22 cellular contexts compared by ENCODE assay signal in genomic region chr1:54754045-54754444, GRCh38. TPM values are rescaled to one million over a fixed set of nuclear protein-coding genes. Genes with fewer than 3 reads are reported as not detected.
DNase-seq lines count a peak whose midpoint lies in the region; ATAC-seq, FAIRE-seq and TF ChIP-seq lines count a peak whose summit lies in the region.
"Had no signal": no experiment of that assay in that cellular context is flagged by ENCODE, and none has a peak within 500 bp of the region (broad histone marks: within the 10 kb centered on the region; RNA-seq: fewer than 3 reads in every experiment).

No MANE protein-coding gene starts in this region.

- peak overlapping the region; percentile 31 for H3K27ac Mint-ChIP-seq in stimulated activated naive B cell treated with anti-CD40 and anti-IgM and Interleukin-4, amounts not matched to agents 10 μg/mL and 1 μg/mL and 100 μg/mL, for 72 hours
- H3K27ac Mint-ChIP-seq: B cell; CD8-positive, alpha-beta T cell; HFFc6 had no signal

- POLR2A ChIA-PET in K562 (lab: Yijun Ruan, JAX): no interaction called here

- CTCF ChIA-PET in K562 (lab: Yijun Ruan, JAX; ENCODE audit: low intra/inter-chr PET ratio): no interaction called here

- H4K20me1 ChIP-seq in DND-41 (ENCODE audit: insufficient read depth, low read length) (no peaks in the 10 kb centered on the region; the same call in 1 of the 2 replicates), K562 (replicated peaks; ENCODE audit: control insufficient read depth, insufficient read depth, low read length) (0 out of 2 replicates have a peak, but pooled peaks cover 3% of the 10 kb centered on the region), osteoblast (ENCODE audit: insufficient read depth, low read length) (no peaks in the 10 kb centered on the region)

- in situ Hi-C loops in K562 (cut with MboI): no loop called here

- H3K27me3 ChIP-seq in DND-41 (ENCODE audit: insufficient read depth, low read length, poor library complexity) (no peaks in the 10 kb centered on the region), K562 (ENCODE audit: control insufficient read depth in 2 of 2, insufficient read depth in 2 of 2, low read length in 2 of 2) (peaks cover 2 to 4% of the 10 kb centered on the region in 2 experiments; a peak in 4 of 5 replicates), osteoblast (ENCODE audit: insufficient read depth, low read length) (peaks cover 2% of the 10 kb centered on the region)
- H3K27me3 ChIP-seq in effector memory CD4-positive, alpha-beta T cell (replicated peaks; ENCODE audit: control insufficient read depth, insufficient read depth, low read length, poor library complexity, severe bottlenecking): no peaks in the 10 kb centered on the region
- H3K27me3 ChIP-seq: BLaER1 treated with 17β-estradiol and CSF1 and Interleukin-3, amounts not matched to agents 10 nM and 100 nM had no signal

- H3K4me3 ChIP-seq in DND-41 (ENCODE audit: low read depth in 1 of 2, low read length in 2 of 2) (no peak overlapping the region), K562 (no peak overlapping the region), osteoblast (ENCODE audit: insufficient read depth, low read length) (no peak overlapping the region)
- H3K4me3 ChIP-seq in effector memory CD4-positive, alpha-beta T cell (ENCODE audit: insufficient read depth, low read depth, low read length, poor library complexity, severe bottlenecking): no peak overlapping the region
- H3K4me3 ChIP-seq: BLaER1 treated with 17β-estradiol and CSF1 and Interleukin-3, amounts not matched to agents 10 nM and 100 nM; GM12878 had no signal

- no peak overlapping the region for H3K27ac ChIP-seq in DND-41 (ENCODE audit: low read length)
- H3K27ac ChIP-seq in K562 (ENCODE audit: extremely low read depth, low read depth, low read length): no peak overlapping the region
- H3K27ac ChIP-seq in osteoblast (ENCODE audit: low read depth, low read length): no peak overlapping the region
- no peak overlapping the region for H3K27ac ChIP-seq in effector memory CD4-positive, alpha-beta T cell (ENCODE audit: insufficient read depth, low read length, poor library complexity, severe bottlenecking)
- H3K27ac ChIP-seq: BLaER1 treated with 17β-estradiol and CSF1 and Interleukin-3, amounts not matched to agents 10 nM and 100 nM had no signal

- no peak for TF ChIP-seq CTCF in DND-41 (IDR thresholded peaks at IDR 0.05; ENCODE audit: borderline replicate concordance, extremely low read depth, low read length, poor library complexity, severe bottlenecking)
- no peak for TF ChIP-seq CTCF in K562 (IDR thresholded peaks at IDR 0.05 in 2 of 3, conservative IDR thresholded peaks at IDR 0.05 in 1 of 3; ENCODE audit: insufficient read depth in 2 of 3, low read depth in 1 of 3, low read length in 3 of 3)
- TF ChIP-seq CTCF in osteoblast (IDR thresholded peaks at IDR 0.05; ENCODE audit: extremely low read depth, low read depth, low read length): no peak

- ATAC-seq in DND-41 (ENCODE audit: insufficient read depth, low read depth): peak; percentile 31; the same call in 2 of the 3 replicates
- ATAC-seq in K562: no peak
- no peak for ATAC-seq in stimulated activated naive B cell treated with anti-CD40 and anti-IgM and Interleukin-4, amounts not matched to agents 10 μg/mL and 1 μg/mL and 100 μg/mL, for 72 hours (replicated peaks)
- no peak for ATAC-seq in GM19324 (IDR thresholded peaks at IDR 0.05; ENCODE audit: low FRiP score, unreplicated experiment)
- ATAC-seq in GM18861 (IDR thresholded peaks at IDR 0.05; ENCODE audit: unreplicated experiment): no peak
- ATAC-seq: CD8-positive, alpha-beta T cell; GM12878; HCT116 had no signal

- H3K36me3 ChIP-seq in DND-41 (ENCODE audit: insufficient read depth, low read length) (peaks cover 30% of the 10 kb centered on the region), K562 (ENCODE audit: control insufficient read depth, insufficient read depth, low read length) (peaks cover 24% of the 10 kb centered on the region; the same call in 2 of the 3 replicates), osteoblast (ENCODE audit: insufficient read depth, low read length) (peaks cover 11% of the 10 kb centered on the region)
- H3K36me3 ChIP-seq in effector memory CD4-positive, alpha-beta T cell (ENCODE audit: control insufficient read depth, insufficient read depth, low read length): peaks cover 16% of the 10 kb centered on the region

- no TSS peak for BruUV-seq in K562 (replicated peaks; lab: Mats Ljungman, UMichigan)

- H3K9me3 ChIP-seq in DND-41 (ENCODE audit: insufficient read depth, low read length, severe bottlenecking): no peaks in the 10 kb centered on the region
- no peaks in the 10 kb centered on the region for H3K9me3 ChIP-seq in K562 (replicated peaks; ENCODE audit: control insufficient read depth, insufficient read depth, low read depth, low read length)
- H3K9me3 ChIP-seq in osteoblast (ENCODE audit: low read depth, low read length): no peaks in the 10 kb centered on the region
- no peaks in the 10 kb centered on the region for H3K9me3 ChIP-seq in effector memory CD4-positive, alpha-beta T cell (ENCODE audit: control insufficient read depth, low read length)
- H3K9me3 ChIP-seq: BLaER1 treated with 17β-estradiol and CSF1 and Interleukin-3, amounts not matched to agents 10 nM and 100 nM had no signal

- no peak for TF ChIP-seq EP300 in K562 (IDR thresholded peaks at IDR 0.05; ENCODE audit: low read length)

- no peak for TF ChIP-seq POLR2A in K562 (conservative IDR thresholded peaks at IDR 0.05)

- no peaks in the 10 kb centered on the region for H3K27me3 Mint-ChIP-seq in stimulated activated naive B cell treated with anti-CD40 and anti-IgM and Interleukin-4, amounts not matched to agents 10 μg/mL and 1 μg/mL and 100 μg/mL, for 72 hours

- H3K4me1 ChIP-seq in DND-41 (ENCODE audit: insufficient read depth, low read length): no peaks in the 10 kb centered on the region
- H3K4me1 ChIP-seq in K562 (replicated peaks in 1 of 2; ENCODE audit: control insufficient read depth in 2 of 2, insufficient read depth in 2 of 2, low read length in 2 of 2): peaks cover 0 to 14% of the 10 kb centered on the region in 2 experiments; a peak in 2 of 5 replicates
- no peaks in the 10 kb centered on the region for H3K4me1 ChIP-seq in osteoblast (ENCODE audit: insufficient read depth, low read length)
- H3K4me1 ChIP-seq in effector memory CD4-positive, alpha-beta T cell (ENCODE audit: control insufficient read depth, insufficient read depth, low read length, poor library complexity, severe bottlenecking): no peaks in the 10 kb centered on the region
- H3K4me1 ChIP-seq: BLaER1 treated with 17β-estradiol and CSF1 and Interleukin-3, amounts not matched to agents 10 nM and 100 nM had no signal

- no peaks in the 10 kb centered on the region for H3K79me2 ChIP-seq in DND-41 (ENCODE audit: insufficient read depth, low read length)
- no peaks in the 10 kb centered on the region for H3K79me2 ChIP-seq in K562 (ENCODE audit: control insufficient read depth, insufficient read depth, low read length)
- H3K79me2 ChIP-seq in osteoblast (ENCODE audit: insufficient read depth, low read length): no peaks in the 10 kb centered on the region

- H2AFZ ChIP-seq in DND-41 (ENCODE audit: low read depth, low read length) (no peak overlapping the region), K562 (ENCODE audit: low read depth, low read length) (no peak overlapping the region), osteoblast (ENCODE audit: low read length) (no peak overlapping the region)

- no peak for TF ChIP-seq RAD21 in K562 (CRISPR knock-in tag; conservative IDR thresholded peaks at IDR 0.05 in 1 of 2, IDR thresholded peaks at IDR 0.05 in 1 of 2)

- 71% methylated on average over 22 of the region's 22 CpGs for WGBS in K562 (ENCODE audit: insufficient coverage, low coverage, missing lambda C conversion rate)

- H3K36me3 Mint-ChIP-seq in stimulated activated naive B cell treated with anti-CD40 and anti-IgM and Interleukin-4, amounts not matched to agents 10 μg/mL and 1 μg/mL and 100 μg/mL, for 72 hours: peaks cover 17 to 23% of the 10 kb centered on the region in 2 donors

- no peak overlapping the region for H3K4me3 Mint-ChIP-seq in stimulated activated naive B cell treated with anti-CD40 and anti-IgM and Interleukin-4, amounts not matched to agents 10 μg/mL and 1 μg/mL and 100 μg/mL, for 72 hours
- H3K4me3 Mint-ChIP-seq: B cell; CD8-positive, alpha-beta T cell; HFFc6 had no signal

- no peak for FAIRE-seq in K562 (lab: Jason Lieb, UNC)
- FAIRE-seq: GM12878 had no signal

- peaks cover 0 to 4% of the 10 kb centered on the region in 2 donors for H3K4me1 Mint-ChIP-seq in stimulated activated naive B cell treated with anti-CD40 and anti-IgM and Interleukin-4, amounts not matched to agents 10 μg/mL and 1 μg/mL and 100 μg/mL, for 72 hours
- H3K4me1 Mint-ChIP-seq: B cell had no signal

- DNase-seq in DND-41: peak; percentile 10
- DNase-seq in K562 (ENCODE audit: extremely low read depth in 1 of 4, low spot score in 3 of 4): no peak
- DNase-seq in osteoblast (ENCODE audit: insufficient read length, low spot score, missing footprints): peak; percentile 52
- no peak for DNase-seq in stimulated activated naive B cell treated with anti-CD40 and anti-IgM and Interleukin-4, amounts not matched to agents 10 μg/mL and 1 μg/mL and 100 μg/mL, for 72 hours
- DNase-seq in effector memory CD4-positive, alpha-beta T cell: no peak
- no peak for DNase-seq in NCI-H1092 treated with DMSO at 0.1 percent for 48 hours (lab: John Stamatoyannopoulos, UW)
- DNase-seq: 8988T; Calu3; CD8-positive, alpha-beta T cell; DMS79 treated with DMSO at 0.1 percent for 48 hours; EL; GOT3; HFFc6 had no signal

- H3K9ac ChIP-seq in DND-41 (ENCODE audit: low read depth, low read length) (no peak overlapping the region), K562 (ENCODE audit: insufficient read depth in 1 of 2, low read depth in 2 of 2, low read length in 2 of 2) (peak overlapping the region in 1 of 2 experiments; percentile 14; a peak in 1 of 4 replicates)
- H3K9ac ChIP-seq: BLaER1 treated with 17β-estradiol and CSF1 and Interleukin-3, amounts not matched to agents 10 nM and 100 nM had no signal

- H3K4me2 ChIP-seq in DND-41 (ENCODE audit: insufficient read depth, low read length) (no peak overlapping the region), K562 (ENCODE audit: insufficient read depth, low read length) (no peak overlapping the region), osteoblast (ENCODE audit: insufficient read depth, low read length) (no peak overlapping the region)
- H3K4me2 ChIP-seq: BLaER1 treated with 17β-estradiol and CSF1 and Interleukin-3, amounts not matched to agents 10 nM and 100 nM had no signal

- intact Hi-C loops in K562 (cut with micrococcal nuclease): no loop called here

- H3K9me3 Mint-ChIP-seq in stimulated activated naive B cell treated with anti-CD40 and anti-IgM and Interleukin-4, amounts not matched to agents 10 μg/mL and 1 μg/mL and 100 μg/mL, for 72 hours: no peaks in the 10 kb centered on the region
- H3K9me3 Mint-ChIP-seq: CD8-positive, alpha-beta T cell; HFFc6 had no signal

- peaks cover 4% of the 10 kb centered on the region for H3K9me1 ChIP-seq in K562 (ENCODE audit: control insufficient read depth, insufficient read depth, low read length)

RNA-seq across cellular contexts. Expression of gene PARS2, which starts 10.3 kb away (rescaled TPM):
- 5.5 and 11.9 TPM in 2 replicates for total RNA-seq in K562 (2011; cell fraction: chromatin; rRNA removed; ENCODE audit: low replicate concordance)
- total RNA-seq in K562 (2011; cell fraction: nucleolus; rRNA removed): 11.8 and 16.0 TPM in 2 replicates
- total RNA-seq in K562 (2011; cell fraction: nucleoplasm; rRNA removed): 9.7 and 11.1 TPM in 2 replicates
- total RNA-seq in K562 (2014; rRNA removed): 8.5 and 11.8 TPM in 2 replicates
- total RNA-seq in K562 (2014; rRNA removed; fragmentation: Illumina TruSeq; extraction: Trizol): 7.0 and 7.6 TPM in 2 replicates
- 7.9 and 8.1 TPM in 2 replicates for total RNA-seq in K562 (2015; rRNA removed; fragmentation: Illumina TruSeq; extraction: Trizol)
- 10.6 and 11.6 TPM in 2 replicates for total RNA-seq in K562 (2021)
- polyA plus RNA-seq in K562 (2011; rRNA removed): 6.7 and 11.4 TPM in 2 replicates
- 13.4 and 13.5 TPM in 2 replicates for polyA plus RNA-seq in K562 (2011; cell fraction: cytosol; rRNA removed)
- 5.1 and 5.9 TPM in 2 replicates for polyA plus RNA-seq in K562 (2011; cell fraction: nucleus; rRNA removed)
- 9.6 and 9.8 TPM in 2 replicates for polyA plus RNA-seq in K562 (2012)
- polyA plus RNA-seq in K562 (2014; fragmentation: Illumina TruSeq; extraction: Trizol): 12.4 and 12.8 TPM in 2 replicates
- 10 to 100 TPM in 1 of 2 experiments, 1 to 10 TPM in 1; 6.3 to 11.4 TPM for polyA plus RNA-seq in K562 (2014; fragmentation: Nextera tagmentation; extraction: Ambion mirVana)
- 7.3 and 7.6 TPM in 2 replicates for polyA plus RNA-seq in K562 (2014; rRNA removed)
- polyA minus RNA-seq in K562 (2011; rRNA and poly(A)+ RNA removed): 11.0 and 13.8 TPM in 2 replicates
- 5.7 and 7.2 TPM in 2 replicates for polyA minus RNA-seq in K562 (2011; cell fraction: cytosol; rRNA and poly(A)+ RNA removed)
- 5.8 and 10.2 TPM in 2 replicates for polyA minus RNA-seq in K562 (2011; cell fraction: nucleus; rRNA and poly(A)+ RNA removed)
- total RNA-seq in osteoblast: 6.2 and 7.4 TPM in 2 replicates
- total RNA-seq: CD8-positive, alpha-beta T cell had no signal

RNA-seq across cellular contexts. Expression of gene TTC4, which starts 38.4 kb away (rescaled TPM):
- 47.2 and 56.1 TPM in 2 replicates for total RNA-seq in K562 (2011; cell fraction: chromatin; rRNA removed; ENCODE audit: low replicate concordance)
- 26.2 and 29.2 TPM in 2 replicates for total RNA-seq in K562 (2011; cell fraction: nucleolus; rRNA removed)
- 46.0 and 51.2 TPM in 2 replicates for total RNA-seq in K562 (2011; cell fraction: nucleoplasm; rRNA removed)
- 36.3 and 41.1 TPM in 2 replicates for total RNA-seq in K562 (2014; rRNA removed)
- total RNA-seq in K562 (2014; rRNA removed; fragmentation: Illumina TruSeq; extraction: Trizol): 66.7 and 68.3 TPM in 2 replicates
- 66.3 and 76.3 TPM in 2 replicates for total RNA-seq in K562 (2015; rRNA removed; fragmentation: Illumina TruSeq; extraction: Trizol)
- total RNA-seq in K562 (2021): 42.6 and 42.8 TPM in 2 replicates
- 47.8 and 54.1 TPM in 2 replicates for polyA plus RNA-seq in K562 (2011; rRNA removed)
- polyA plus RNA-seq in K562 (2011; cell fraction: cytosol; rRNA removed): 36.0 and 44.3 TPM in 2 replicates
- 28.6 and 31.9 TPM in 2 replicates for polyA plus RNA-seq in K562 (2011; cell fraction: nucleus; rRNA removed)
- polyA plus RNA-seq in K562 (2012): 23.3 and 38.7 TPM in 2 replicates
- 52.4 and 69.9 TPM in 2 replicates for polyA plus RNA-seq in K562 (2014; fragmentation: Illumina TruSeq; extraction: Trizol)
- polyA plus RNA-seq in K562 (2014; fragmentation: Nextera tagmentation; extraction: Ambion mirVana): 100 to 1,000 TPM in 1 of 2 experiments, 10 to 100 TPM in 1; 46.1 to 111 TPM
- polyA plus RNA-seq in K562 (2014; rRNA removed): 41.5 and 45.3 TPM in 2 replicates
- 41.2 and 45.3 TPM in 2 replicates for polyA minus RNA-seq in K562 (2011; rRNA and poly(A)+ RNA removed)
- 15.5 and 18.8 TPM in 2 replicates for polyA minus RNA-seq in K562 (2011; cell fraction: cytosol; rRNA and poly(A)+ RNA removed)
- 25.7 and 43.5 TPM in 2 replicates for polyA minus RNA-seq in K562 (2011; cell fraction: nucleus; rRNA and poly(A)+ RNA removed)
- 19.7 and 27.9 TPM in 2 replicates for total RNA-seq in osteoblast

RNA-seq across cellular contexts. Expression of gene TTC22, which starts 47.1 kb away (rescaled TPM):
- not detected in 2 replicates for total RNA-seq in K562 (2011; cell fraction: chromatin; rRNA removed; ENCODE audit: low replicate concordance)
- not detected in 2 replicates for total RNA-seq in K562 (2011; cell fraction: nucleolus; rRNA removed)
- total RNA-seq in K562 (2011; cell fraction: nucleoplasm; rRNA removed): not detected in 2 replicates
- total RNA-seq in K562 (2014; rRNA removed) (not detected in 2 replicates), K562 (2014; rRNA removed; fragmentation: Illumina TruSeq; extraction: Trizol) (not detected in 2 replicates), K562 (2015; rRNA removed; fragmentation: Illumina TruSeq; extraction: Trizol) (not detected in 2 replicates), K562 (2021) (not detected in 2 replicates), osteoblast (not detected in 2 replicates)
- polyA plus RNA-seq in K562 (2011; rRNA removed) (0.03 TPM in 1 of 2 replicates, not detected in the other), K562 (2014; fragmentation: Illumina TruSeq; extraction: Trizol) (not detected in 2 replicates), K562 (2014; fragmentation: Nextera tagmentation; extraction: Ambion mirVana) (under 1 TPM in 1 of 2 experiments, not detected in 1; 0.07 TPM), K562 (2014; rRNA removed) (0.23 TPM in 1 of 2 replicates, not detected in the other)
- polyA plus RNA-seq in K562 (2011; cell fraction: cytosol; rRNA removed): 0.03 TPM in 2 replicates
- 0.07 TPM in 1 of 2 replicates, not detected in the other for polyA plus RNA-seq in K562 (2011; cell fraction: nucleus; rRNA removed)
- polyA plus RNA-seq in K562 (2012): 0.09 and 0.14 TPM in 2 replicates
- not detected in 2 replicates for polyA minus RNA-seq in K562 (2011; rRNA and poly(A)+ RNA removed)
- polyA minus RNA-seq in K562 (2011; cell fraction: cytosol; rRNA and poly(A)+ RNA removed): not detected in 2 replicates
- polyA minus RNA-seq in K562 (2011; cell fraction: nucleus; rRNA and poly(A)+ RNA removed): not detected in 2 replicates
- total RNA-seq: A673, G401, HFFc6 had no signal
- polyA plus RNA-seq: AG04450 had no signal

Comparison
In these comparisons a context has a peak if more than half of its experiments do, and no peak if none do; other contexts are left out.
1. DNase-seq: peak in DND-41 (single experiment) and osteoblast (single experiment); none in K562 (0 of 4), stimulated activated naive B cell treated with anti-CD40 and anti-IgM and Interleukin-4, amounts not matched to agents 10 μg/mL and 1 μg/mL and 100 μg/mL, for 72 hours (single experiment), effector memory CD4-positive, alpha-beta T cell (0 of 3) and NCI-H1092 treated with DMSO at 0.1 percent for 48 hours (single experiment).